ENCODE assay signal across 15 cellular contexts in the genomic region with DNA sequence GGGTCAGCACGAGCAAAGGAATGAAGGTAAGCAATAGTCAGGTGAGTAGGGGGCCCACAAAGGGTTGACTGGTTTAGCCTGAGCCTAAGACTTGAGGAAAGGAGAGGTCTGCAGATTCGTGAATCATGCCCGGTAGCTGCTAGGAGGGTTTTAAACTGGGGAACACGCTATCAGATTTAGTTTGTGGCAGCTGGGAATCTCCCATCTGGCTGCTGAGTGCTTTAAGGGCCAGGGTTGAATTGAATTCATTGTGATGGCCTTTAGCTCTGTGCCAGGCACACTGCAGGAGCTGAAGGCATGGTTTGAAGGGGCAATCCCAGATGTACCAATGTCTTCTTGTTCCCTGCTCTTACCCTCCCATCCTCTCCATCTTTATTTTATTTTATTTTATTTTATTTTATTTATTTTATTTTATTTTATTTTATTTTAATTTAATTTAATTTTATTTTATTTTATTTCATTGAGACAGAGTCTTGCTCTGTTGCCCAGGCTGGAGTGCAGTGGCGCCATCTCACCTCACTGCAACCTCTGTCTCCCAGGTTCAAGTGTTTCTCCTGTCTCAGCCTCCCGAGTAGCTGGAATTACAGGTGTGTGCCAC.
DNase-seq lines count a peak whose midpoint lies in the region; ATAC-seq lines count a peak whose summit lies in the region.
"Had no signal": no experiment of that assay in that cellular context is flagged by ENCODE, and none has a peak within 500 bp of the region (broad histone marks: within the 10 kb centered on the region; RNA-seq: fewer than 3 reads in every experiment).

No MANE protein-coding gene starts in this region.

- H3K27ac ChIP-seq in angular gyrus (ENCODE audit: low read depth, low read length) (peak overlapping the region; percentile 59), layer of hippocampus (ENCODE audit: low read depth, low read length) (peak overlapping the region; percentile 85)
- H3K27ac ChIP-seq: WERI-Rb-1 had no signal

- no peaks in the 10 kb centered on the region for H3K27me3 ChIP-seq in layer of hippocampus (ENCODE audit: control insufficient read depth, insufficient read depth, low read length)

- ATAC-seq in HG02759 (IDR thresholded peaks at IDR 0.05; ENCODE audit: unreplicated experiment), result no peak
- ATAC-seq: activated CD8-positive, alpha-beta T cell treated with anti-CD3 and anti-CD28 coated beads for 36 hours had no signal

- DNase-seq in NCI-H524 (lab: John Stamatoyannopoulos, UW), result peak; percentile 21 to 79
- DNase-seq in NCI-H524 treated with DMSO at 0.1 percent for 48 hours (lab: John Stamatoyannopoulos, UW), result no peak
- peak; percentile 77 for DNase-seq in superior temporal gyrus (ENCODE audit: extremely low spot score)
- no peak for DNase-seq in NCI-H1092 (lab: John Stamatoyannopoulos, UW)
- DNase-seq in hepatic stellate cell (ENCODE audit: low spot score), result no peak
- DNase-seq: activated CD8-positive, alpha-beta T cell treated with anti-CD3 and anti-CD28 coated beads for 36 hours; activated T-cell treated with anti-CD3 and anti-CD28 coated beads, Interleukin-2, amount 50 U/mL, for 48 hours; central memory CD4-positive, alpha-beta T cell; mucosa of descending colon; NCI-H1436; tibial artery; WERI-Rb-1 had no signal

Comparison
In these comparisons a context has a peak if more than half of its experiments do, and no peak if none do; other contexts are left out.
1. DNase-seq: peak in NCI-H524 (2 of 2) and superior temporal gyrus (single experiment); none in NCI-H524 treated with DMSO at 0.1 percent for 48 hours (single experiment), NCI-H1092 (single experiment) and hepatic stellate cell (single experiment).